ENCODE assay signal across 10 cellular contexts in the genomic region with DNA sequence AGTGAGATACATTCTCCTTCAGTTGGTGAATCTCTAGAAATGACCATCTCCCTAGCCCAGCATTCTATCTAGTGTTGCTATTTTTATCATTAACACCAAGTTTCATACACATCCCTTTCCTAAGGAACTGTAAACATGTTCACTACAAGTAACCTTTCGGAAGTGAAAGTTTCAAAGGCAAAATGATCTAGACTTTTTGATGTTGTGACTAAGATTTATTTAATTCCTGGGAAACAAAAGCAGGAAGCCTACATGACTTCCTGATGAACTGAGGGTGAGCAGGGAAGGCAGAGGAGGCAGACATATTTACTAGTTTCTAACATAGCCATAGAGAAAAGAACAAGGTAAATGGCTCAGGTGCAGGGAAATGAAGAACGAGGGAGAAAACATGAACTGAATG. TPM values are rescaled to one million over a fixed set of nuclear protein-coding genes. Genes with fewer than 3 reads are reported as not detected.
"Had no signal": no experiment of that assay in that cellular context is flagged by ENCODE, and none has a peak within 500 bp of the region (broad histone marks: within the 10 kb centered on the region; RNA-seq: fewer than 3 reads in every experiment).

No MANE protein-coding gene starts in this region.

RNA-seq across cellular contexts. Expression of gene RLN1, which starts 54.3 kb away (rescaled TPM):
- total RNA-seq: chondrocyte, esophagus mucosa, esophagus squamous epithelium, gastrocnemius medialis, glomerular endothelial cell, left lobe of liver, left ventricle myocardium inferior, mucosa of gallbladder had no signal
- polyA plus RNA-seq: liver, mammary epithelial cell had no signal
